ENCODE assay signal across 8 cellular contexts in the genomic region with DNA sequence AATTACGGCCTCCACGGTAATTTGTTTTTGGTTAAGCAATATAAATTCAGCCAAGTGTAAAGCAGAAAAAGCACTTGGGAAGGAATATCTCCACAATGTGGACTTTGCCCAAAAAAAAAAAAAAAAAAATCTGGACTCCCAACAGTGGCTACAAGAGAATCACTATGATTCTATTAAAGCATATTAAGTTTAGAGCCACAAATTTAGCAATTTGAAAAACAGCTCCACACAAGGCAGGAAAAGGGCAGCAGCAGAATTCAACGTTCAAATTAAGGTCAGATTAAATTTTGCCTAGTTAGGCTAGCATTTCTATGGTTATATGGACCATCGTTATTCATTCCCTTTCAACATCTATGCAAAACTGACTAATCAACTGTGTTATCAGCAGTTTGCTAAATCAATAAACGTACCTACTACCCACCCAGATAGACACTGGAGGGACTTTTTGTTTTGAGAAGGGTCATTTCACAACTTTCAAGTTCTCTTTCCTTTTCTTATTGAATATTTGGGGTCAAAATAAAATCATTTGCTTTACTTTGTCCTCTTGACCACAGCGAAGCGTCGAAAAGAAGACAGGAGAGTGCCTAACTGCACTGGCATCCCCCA. TPM values are rescaled to one million over a fixed set of nuclear protein-coding genes. Genes with fewer than 3 reads are reported as not detected.
DNase-seq lines count a peak whose midpoint lies in the region; TF ChIP-seq lines count a peak whose summit lies in the region.

No MANE protein-coding gene starts in this region.

- peak overlapping the region; percentile 85 for H3K27ac Mint-ChIP-seq in activated naive CD4-positive, alpha-beta T cell treated with anti-CD3 and anti-CD28 coated beads, Interleukin-2, amount 50 U/mL, for 24 hours

- DNase-seq in activated naive CD4-positive, alpha-beta T cell treated with Interleukin-2 at 50 U/mL for 16 hours, result no peak
- DNase-seq in dorsolateral prefrontal cortex (no peak), osteoblast (ENCODE audit: insufficient read length, low spot score, missing footprints) (no peak), NCI-H2171 (lab: John Stamatoyannopoulos, UW) (no peak), GM03348 (ENCODE audit: low spot score) (no peak), pons (ENCODE audit: low spot score) (no peak)

- H3K4me3 Mint-ChIP-seq in activated naive CD4-positive, alpha-beta T cell treated with anti-CD3 and anti-CD28 coated beads, Interleukin-2, amount 50 U/mL, for 24 hours, result peak overlapping the region; percentile 92

- H3K79me2 ChIP-seq in osteoblast (ENCODE audit: insufficient read depth, low read length), result peaks cover 20% of the 10 kb centered on the region

- H3K4me3 ChIP-seq in HUES48 (ENCODE audit: low read depth, low read length), result peak overlapping the region; percentile 56
- H3K4me3 ChIP-seq in dorsolateral prefrontal cortex, result peak overlapping the region; percentile 51 to 93 (median 82)
- H3K4me3 ChIP-seq in osteoblast (ENCODE audit: insufficient read depth, low read length), result peak overlapping the region; percentile 95

- H3K27ac ChIP-seq in HUES48 (ENCODE audit: low read depth, low read length) (no peak overlapping the region), dorsolateral prefrontal cortex (peak overlapping the region in 50 of 59 donors; percentile 49 to 96 (median 90)), osteoblast (ENCODE audit: low read depth, low read length) (no peak overlapping the region)

- H3K4me2 ChIP-seq in osteoblast (ENCODE audit: insufficient read depth, low read length), result peak overlapping the region; percentile 73

- H3K4me1 ChIP-seq in HUES48 (ENCODE audit: control insufficient read depth, insufficient read depth, low read length) (no peaks in the 10 kb centered on the region), osteoblast (ENCODE audit: insufficient read depth, low read length) (peaks cover 9% of the 10 kb centered on the region)

- TF ChIP-seq CTCF in dorsolateral prefrontal cortex (IDR thresholded peaks at IDR 0.05 in 54 of 56, conservative IDR thresholded peaks at IDR 0.05 in 2 of 56; ENCODE audit: low read depth in 1 of 56, partially characterized antibody in 56 of 56) (peak in 1 of 56 donors; percentile 0), osteoblast (IDR thresholded peaks at IDR 0.05; ENCODE audit: extremely low read depth, low read depth, low read length) (no peak)

- peaks cover 3% of the 10 kb centered on the region for H4K20me1 ChIP-seq in osteoblast (ENCODE audit: insufficient read depth, low read length)

- no peak overlapping the region for H3K9ac ChIP-seq in HUES48 (ENCODE audit: low read depth, low read length)

- peaks cover 11% of the 10 kb centered on the region; the same call in 1 of the 2 replicates for H3K9me3 ChIP-seq in HUES48 (ENCODE audit: control insufficient read depth, insufficient read depth, low read length)
- H3K9me3 ChIP-seq in osteoblast (ENCODE audit: low read depth, low read length), result no peaks in the 10 kb centered on the region

- peaks cover 20% of the 10 kb centered on the region for H3K36me3 Mint-ChIP-seq in activated naive CD4-positive, alpha-beta T cell treated with anti-CD3 and anti-CD28 coated beads, Interleukin-2, amount 50 U/mL, for 24 hours

- H3K27me3 ChIP-seq in HUES48 (ENCODE audit: control insufficient read depth, insufficient read depth, low read length), result no peaks in the 10 kb centered on the region
- no peaks in the 10 kb centered on the region for H3K27me3 ChIP-seq in dorsolateral prefrontal cortex
- H3K27me3 ChIP-seq in osteoblast (ENCODE audit: insufficient read depth, low read length), result no peaks in the 10 kb centered on the region

- peak overlapping the region; percentile 5 for H2AFZ ChIP-seq in osteoblast (ENCODE audit: low read length)

- H3K9me3 Mint-ChIP-seq in activated naive CD4-positive, alpha-beta T cell treated with anti-CD3 and anti-CD28 coated beads, Interleukin-2, amount 50 U/mL, for 24 hours, result no peaks in the 10 kb centered on the region

- H3K36me3 ChIP-seq in HUES48 (ENCODE audit: control insufficient read depth, insufficient read depth, low read length), result peaks cover 30% of the 10 kb centered on the region
- H3K36me3 ChIP-seq in osteoblast (ENCODE audit: insufficient read depth, low read length), result peaks cover 4% of the 10 kb centered on the region

- H3K27me3 Mint-ChIP-seq in activated naive CD4-positive, alpha-beta T cell treated with anti-CD3 and anti-CD28 coated beads, Interleukin-2, amount 50 U/mL, for 24 hours, result no peaks in the 10 kb centered on the region

- peaks cover 48% of the 10 kb centered on the region for H3K4me1 Mint-ChIP-seq in activated naive CD4-positive, alpha-beta T cell treated with anti-CD3 and anti-CD28 coated beads, Interleukin-2, amount 50 U/mL, for 24 hours

- intact Hi-C loops in dorsolateral prefrontal cortex (cut with DNase I), result loop anchor here in 1 of 2 donors (1.0 kb wide), 2 partner anchors 40 to 144 kb away; a partner anchor contains a TSS

RNA-seq across cellular contexts. Expression of a gene that starts 1.0 kb away (rescaled TPM):
- total RNA-seq in dorsolateral prefrontal cortex, result 10 to 100 TPM in 109 of 120 experiments, 1 to 10 TPM in 11; 6.7 to 22.3 (median 13.8) TPM
- total RNA-seq in osteoblast, result 15.2 and 17.1 TPM in 2 replicates

RNA-seq across cellular contexts. Expression of a gene that starts 40.0 kb away (rescaled TPM):
- total RNA-seq in dorsolateral prefrontal cortex, result 10 to 100 TPM; 14.8 to 32.4 (median 23.9) TPM
- 15.2 and 16.2 TPM in 2 replicates for total RNA-seq in osteoblast

Comparison
In these comparisons a context has a peak if more than half of its experiments do, and no peak if none do; other contexts are left out.
1. H3K27ac ChIP-seq: peak in dorsolateral prefrontal cortex (50 of 59); none in HUES48 (single experiment) and osteoblast (single experiment).
2. Peak in every context shown above with its lines, with median percentiles within 50 percentile points of each other: H3K4me3 ChIP-seq.